Comparison of ENCODE assay signal across 31 cellular contexts in genomic region chr9:72726951-72727350, GRCh38.
DNase-seq lines count a peak whose midpoint lies in the region; FAIRE-seq and TF ChIP-seq lines count a peak whose summit lies in the region.
"Had no signal": no experiment of that assay in that cellular context is flagged by ENCODE, and none has a peak within 500 bp of the region (broad histone marks: within the 10 kb centered on the region; RNA-seq: fewer than 3 reads in every experiment).

No MANE protein-coding gene starts in this region.

- H3K9ac ChIP-seq in NT2/D1 (ENCODE audit: insufficient read length, low read depth): no peak overlapping the region
- no peak overlapping the region for H3K9ac ChIP-seq in neural progenitor cell

- no peak overlapping the region for H3K4me3 Mint-ChIP-seq in neural progenitor cell
- H3K4me3 Mint-ChIP-seq in CD8-positive, alpha-beta memory T cell: no peak overlapping the region
- H3K4me3 Mint-ChIP-seq: activated CD4-positive, alpha-beta memory T cell treated with anti-CD3 and anti-CD28 coated beads, Interleukin-2, amount 10 ng/mL, durations not matched to agents 7 days and 5 days; activated naive CD4-positive, alpha-beta T cell treated with anti-CD3 and anti-CD28 coated beads, Interleukin-2, amount 10 ng/mL, durations not matched to agents 7 days and 5 days; CD4-positive, CD25-positive, alpha-beta regulatory T cell; natural killer cell treated with Interleukin-12 subunit alpha and Interleukin-12 subunit beta and Interleukin-15 and Interleukin-18, amount 100 ng/mL, for 72 hours; stimulated activated naive CD8-positive, alpha-beta T cell treated with anti-CD3 and anti-CD28 coated beads, Interleukin-15, amount 100 ng/mL, for 72 hours; T-helper 2 cell treated with Interferon-gamma antibody and Interleukin-4, amounts not matched to agents 5 μg/mL and 100 μg/mL, for 36 hours had no signal

- peaks cover 31% of the 10 kb centered on the region for H3K4me1 Mint-ChIP-seq in neural progenitor cell
- no peaks in the 10 kb centered on the region for H3K4me1 Mint-ChIP-seq in CD8-positive, alpha-beta memory T cell
- H3K4me1 Mint-ChIP-seq: activated CD4-positive, alpha-beta memory T cell treated with anti-CD3 and anti-CD28 coated beads, Interleukin-2, amount 10 ng/mL, durations not matched to agents 7 days and 5 days; activated naive CD4-positive, alpha-beta T cell treated with anti-CD3 and anti-CD28 coated beads, Interleukin-2, amount 10 ng/mL, durations not matched to agents 7 days and 5 days; CD4-positive, CD25-positive, alpha-beta regulatory T cell; stimulated activated naive CD8-positive, alpha-beta T cell treated with anti-CD3 and anti-CD28 coated beads, Interleukin-15, amount 100 ng/mL, for 72 hours had no signal

- H3K27ac ChIP-seq in neural progenitor cell: no peak overlapping the region
- H3K27ac ChIP-seq in CD8-positive, alpha-beta memory T cell (ENCODE audit: low read depth, low read length): no peak overlapping the region
- H3K27ac ChIP-seq: breast epithelium, pancreas, uterus had no signal

- peaks cover 2% of the 10 kb centered on the region for H3K36me3 Mint-ChIP-seq in neural progenitor cell
- H3K36me3 Mint-ChIP-seq in CD8-positive, alpha-beta memory T cell: no peaks in the 10 kb centered on the region
- H3K36me3 Mint-ChIP-seq: activated naive CD4-positive, alpha-beta T cell treated with anti-CD3 and anti-CD28 coated beads, Interleukin-2, amount 10 ng/mL, durations not matched to agents 7 days and 5 days; CD4-positive, CD25-positive, alpha-beta regulatory T cell; natural killer cell treated with Interleukin-12 subunit alpha and Interleukin-12 subunit beta and Interleukin-15 and Interleukin-18, amount 100 ng/mL, for 72 hours had no signal

- H3K79me2 ChIP-seq in neural progenitor cell (ENCODE audit: low read depth): no peaks in the 10 kb centered on the region

- no peaks in the 10 kb centered on the region for H4K20me1 ChIP-seq in neural progenitor cell (ENCODE audit: low read depth)

- no peak for FAIRE-seq in GM12892 (lab: Jason Lieb, UNC)
- FAIRE-seq: endothelial cell of umbilical vein, pancreas had no signal

- H3K4me1 ChIP-seq in NT2/D1 (ENCODE audit: insufficient read depth, insufficient read length) (no peaks in the 10 kb centered on the region), neural progenitor cell (peaks cover 18% of the 10 kb centered on the region)
- no peaks in the 10 kb centered on the region for H3K4me1 ChIP-seq in CD8-positive, alpha-beta memory T cell (ENCODE audit: insufficient read depth, low read length)
- H3K4me1 ChIP-seq: breast epithelium, pancreas, uterus had no signal

- H3F3A ChIP-seq in neural progenitor cell (ENCODE audit: low read depth): peaks cover 9% of the 10 kb centered on the region

- TF ChIP-seq CTCF in fibroblast of the aortic adventitia (IDR thresholded peaks at IDR 0.05; ENCODE audit: insufficient read depth, low read length) (no peak), neural progenitor cell (IDR thresholded peaks at IDR 0.05) (no peak)

- CTCF ChIA-PET in CD8-positive, alpha-beta memory T cell (lab: Charles Lee): no interaction called here

- H3K27ac Mint-ChIP-seq in neural progenitor cell: no peak overlapping the region
- no peak overlapping the region for H3K27ac Mint-ChIP-seq in CD8-positive, alpha-beta memory T cell
- H3K27ac Mint-ChIP-seq: activated CD4-positive, alpha-beta memory T cell treated with anti-CD3 and anti-CD28 coated beads, Interleukin-2, amount 10 ng/mL, durations not matched to agents 7 days and 5 days; activated naive CD4-positive, alpha-beta T cell treated with anti-CD3 and anti-CD28 coated beads, Interleukin-2, amount 10 ng/mL, durations not matched to agents 7 days and 5 days; CD4-positive, CD25-positive, alpha-beta regulatory T cell; natural killer cell treated with Interleukin-12 subunit alpha and Interleukin-12 subunit beta and Interleukin-15 and Interleukin-18, amount 100 ng/mL, for 72 hours; stimulated activated naive CD8-positive, alpha-beta T cell treated with anti-CD3 and anti-CD28 coated beads, Interleukin-15, amount 100 ng/mL, for 72 hours; T-helper 2 cell treated with Interferon-gamma antibody and Interleukin-4, amounts not matched to agents 5 μg/mL and 100 μg/mL, for 36 hours had no signal

- H2AFZ ChIP-seq in neural progenitor cell (replicated peaks): peak overlapping the region; percentile 73

- no peak for TF ChIP-seq POLR2A in GM12892 (IDR thresholded peaks at IDR 0.05; ENCODE audit: low read depth, low read length)

- H3K9me3 ChIP-seq in NT2/D1 (ENCODE audit: insufficient read depth, low read length) (peaks cover 19% of the 10 kb centered on the region), neural progenitor cell (ENCODE audit: low read depth) (no peaks in the 10 kb centered on the region)
- H3K9me3 ChIP-seq in CD8-positive, alpha-beta memory T cell (ENCODE audit: low read length): no peaks in the 10 kb centered on the region
- H3K9me3 ChIP-seq: pancreas, uterus had no signal

- DNase-seq in COLO829 (ENCODE audit: low spot score): peak; percentile 58
- peak; percentile 57 for DNase-seq in NT2/D1 (ENCODE audit: low read depth, low spot score)
- DNase-seq in fibroblast of the aortic adventitia (ENCODE audit: low read depth): peak; percentile 30
- no peak for DNase-seq in neural progenitor cell (ENCODE audit: low spot score)
- no peak for DNase-seq in GM12892 (ENCODE audit: insufficient read length)
- no peak for DNase-seq in NCI-H2029 treated with DMSO at 0.1 percent for 48 hours (lab: John Stamatoyannopoulos, UW)
- no peak for DNase-seq in epidermal melanocyte (ENCODE audit: insufficient read length, low spot score)
- DNase-seq in CD8-positive, alpha-beta memory T cell: no peak
- DNase-seq: 8988T; activated CD4-positive, alpha-beta memory T cell treated with anti-CD3 and anti-CD28 coated beads, Interleukin-2, amount 10 ng/mL, durations not matched to agents 7 days and 5 days; activated CD8-positive, alpha-beta memory T cell treated with anti-CD3 and anti-CD28 coated beads, Interleukin-2, amount 50 U/mL, for 4 hours; activated naive CD4-positive, alpha-beta T cell treated with anti-CD3 and anti-CD28 coated beads, Interleukin-2, amount 10 ng/mL, durations not matched to agents 7 days and 5 days; amniotic stem cell; CD4-positive, CD25-positive, alpha-beta regulatory T cell; HCEC 1CT; Kasumi-1; NCI-H1417; NCI-H2081 treated with DMSO at 0.1 percent for 48 hours; NCI-H345; NCI-H69; pancreas; right cardiac atrium; SHP77; stimulated activated CD4-positive, alpha-beta T cell treated with anti-CD3 and anti-CD28 coated beads, Interleukin-2, amount 100 ng/mL, for 48 hours; stimulated activated naive CD8-positive, alpha-beta T cell treated with anti-CD3 and anti-CD28 coated beads, Interleukin-15, amount 100 ng/mL, for 72 hours; uterus had no signal

- no peaks in the 10 kb centered on the region for H3K36me3 ChIP-seq in NT2/D1 (ENCODE audit: insufficient read depth, insufficient read length, low read length)
- H3K36me3 ChIP-seq in neural progenitor cell: no peaks in the 10 kb centered on the region
- H3K36me3 ChIP-seq in CD8-positive, alpha-beta memory T cell (ENCODE audit: insufficient read depth, low read length): no peaks in the 10 kb centered on the region
- H3K36me3 ChIP-seq: breast epithelium, pancreas, uterus had no signal

- POLR2A ChIA-PET in CD8-positive, alpha-beta memory T cell (lab: Charles Lee): no interaction called here

- no peaks in the 10 kb centered on the region for H3K27me3 ChIP-seq in NT2/D1 (ENCODE audit: insufficient read depth, insufficient read length)
- H3K27me3 ChIP-seq in neural progenitor cell: no peaks in the 10 kb centered on the region
- no peaks in the 10 kb centered on the region for H3K27me3 ChIP-seq in CD8-positive, alpha-beta memory T cell (ENCODE audit: insufficient read depth, low read length, poor library complexity, severe bottlenecking)
- H3K27me3 ChIP-seq: breast epithelium, pancreas, uterus had no signal

- peaks cover 13% of the 10 kb centered on the region for H3K9me3 Mint-ChIP-seq in neural progenitor cell
- H3K9me3 Mint-ChIP-seq in CD8-positive, alpha-beta memory T cell: no peaks in the 10 kb centered on the region
- H3K9me3 Mint-ChIP-seq: activated CD4-positive, alpha-beta memory T cell treated with anti-CD3 and anti-CD28 coated beads, Interleukin-2, amount 10 ng/mL, durations not matched to agents 7 days and 5 days; activated naive CD4-positive, alpha-beta T cell treated with anti-CD3 and anti-CD28 coated beads, Interleukin-2, amount 10 ng/mL, durations not matched to agents 7 days and 5 days; natural killer cell treated with Interleukin-12 subunit alpha and Interleukin-12 subunit beta and Interleukin-15 and Interleukin-18, amount 100 ng/mL, for 72 hours; stimulated activated naive CD8-positive, alpha-beta T cell treated with anti-CD3 and anti-CD28 coated beads, Interleukin-15, amount 100 ng/mL, for 72 hours; T-helper 2 cell treated with Interferon-gamma antibody and Interleukin-4, amounts not matched to agents 5 μg/mL and 100 μg/mL, for 36 hours had no signal

- no peak overlapping the region for H3K4me3 ChIP-seq in NT2/D1 (ENCODE audit: insufficient read length, low read depth)
- no peak overlapping the region for H3K4me3 ChIP-seq in fibroblast of the aortic adventitia (ENCODE audit: low read depth, low read length)
- no peak overlapping the region for H3K4me3 ChIP-seq in neural progenitor cell
- H3K4me3 ChIP-seq in CD8-positive, alpha-beta memory T cell (ENCODE audit: low read length): no peak overlapping the region
- H3K4me3 ChIP-seq: breast epithelium, lung, pancreas, uterus had no signal

- no peak overlapping the region for H3K4me2 ChIP-seq in neural progenitor cell

- no peaks in the 10 kb centered on the region for H3K27me3 Mint-ChIP-seq in neural progenitor cell (ENCODE audit: insufficient read depth, low read depth)
- H3K27me3 Mint-ChIP-seq in CD8-positive, alpha-beta memory T cell: no peaks in the 10 kb centered on the region
- H3K27me3 Mint-ChIP-seq: stimulated activated naive CD8-positive, alpha-beta T cell treated with anti-CD3 and anti-CD28 coated beads, Interleukin-15, amount 100 ng/mL, for 72 hours had no signal

Comparison
In these comparisons a context has a peak if more than half of its experiments do, and no peak if none do; other contexts are left out.
1. DNase-seq: peak in COLO829 (single experiment), NT2/D1 (single experiment) and fibroblast of the aortic adventitia (single experiment); none in neural progenitor cell (single experiment), GM12892 (single experiment), NCI-H2029 treated with DMSO at 0.1 percent for 48 hours (single experiment), epidermal melanocyte (single experiment) and CD8-positive, alpha-beta memory T cell (0 of 5).